8 cellular contexts compared by ENCODE assay signal in genomic region chr17:73155410-73156165, GRCh38. TPM values are rescaled to one million over a fixed set of nuclear protein-coding genes. Genes with fewer than 3 reads are reported as not detected.
DNase-seq lines count a peak whose midpoint lies in the region; ATAC-seq and TF ChIP-seq lines count a peak whose summit lies in the region.

No MANE protein-coding gene starts in this region.

- H3K4me3 Mint-ChIP-seq in Calu3 (ENCODE audit: low read depth, unreplicated experiment), result peak overlapping the region; percentile 32
- peak overlapping the region in 1 of 2 experiments; percentile 60; a peak in 2 of 5 replicates for H3K4me3 Mint-ChIP-seq in H9

- H2BK20ac ChIP-seq in H9 (ENCODE audit: low read depth, low read length, poor library complexity, severe bottlenecking), result no peak overlapping the region

- H3K4me1 Mint-ChIP-seq in Calu3 (ENCODE audit: low read depth, unreplicated experiment) (peaks cover 34% of the 10 kb centered on the region), H9 (peaks cover 26 to 34% of the 10 kb centered on the region in 2 experiments)

- H2BK120ac ChIP-seq in H9 (ENCODE audit: low read depth, low read length, poor library complexity, severe bottlenecking), result no peak overlapping the region

- no peaks in the 10 kb centered on the region for H3K23me2 ChIP-seq in H9 (ENCODE audit: insufficient read length, low read depth, low read length, poor library complexity, severe bottlenecking)

- no peak overlapping the region for H3K56ac ChIP-seq in H9 (ENCODE audit: insufficient read length, low read depth, low read length)

- no peak overlapping the region for H4K91ac ChIP-seq in H9 (ENCODE audit: insufficient read length, low read depth, low read length)

- CTCF ChIA-PET in Calu3 (lab: Charles Lee), result interaction anchor here (1.1 to 2.0 kb wide), 5 partner anchors 9 to 430 kb away, joined by 3 to 23 read pairs (median 6); partner anchors contain the start of gene SSTR2

- no peaks in the 10 kb centered on the region for H3K79me1 ChIP-seq in H9 (ENCODE audit: insufficient read depth, low read depth, low read length, poor library complexity, severe bottlenecking)

- H3K27me3 ChIP-seq in H9 (ENCODE audit: insufficient read depth, low read length) (no peaks in the 10 kb centered on the region), iPS-20b (ENCODE audit: insufficient read depth, low read length) (peaks cover 5% of the 10 kb centered on the region; the same call in 1 of the 2 replicates), brain microvascular endothelial cell (replicated peaks) (no peaks in the 10 kb centered on the region)

- H3K23ac ChIP-seq in H9 (ENCODE audit: insufficient read length, low read depth, low read length), result no peak overlapping the region

- H2BK15ac ChIP-seq in H9 (ENCODE audit: low read depth, low read length), result no peak overlapping the region

- H4K5ac ChIP-seq in H9 (ENCODE audit: insufficient read length, low read depth, low read length), result no peak overlapping the region

- H2AK5ac ChIP-seq in H9 (ENCODE audit: insufficient read length, low read length), result no peak overlapping the region

- no CpG with 5 or more reads among the region's 15 CpGs for WGBS in H9 (ENCODE audit: extremely low coverage, insufficient read length, low lambda C conversion rate)

- no peak overlapping the region for H4K8ac ChIP-seq in H9 (replicated peaks; ENCODE audit: insufficient read length, low read depth, low read length)

- H3K4me1 ChIP-seq in H9 (ENCODE audit: insufficient read depth, low read length), result peaks cover 2% of the 10 kb centered on the region; the same call in 1 of the 2 replicates
- peaks cover 24% of the 10 kb centered on the region; the same call in 1 of the 2 replicates for H3K4me1 ChIP-seq in iPS-20b (ENCODE audit: insufficient read depth, low read length)

- peaks cover 22% of the 10 kb centered on the region for H3K27me3 Mint-ChIP-seq in Calu3 (ENCODE audit: unreplicated experiment)
- H3K27me3 Mint-ChIP-seq in H9 (ENCODE audit: low read depth), result peaks cover 7% of the 10 kb centered on the region

- ATAC-seq in left colon, result no peak
- ATAC-seq in HG03039 (IDR thresholded peaks at IDR 0.05; ENCODE audit: unreplicated experiment), result no peak

- H3K18ac ChIP-seq in H9 (ENCODE audit: insufficient read length, low read depth, low read length), result no peak overlapping the region

- TF ChIP-seq CTCF in Calu3 (IDR thresholded peaks at IDR 0.05; ENCODE audit: unreplicated experiment) (no peak), H9 (conservative IDR thresholded peaks at IDR 0.05) (no peak), brain microvascular endothelial cell (IDR thresholded peaks at IDR 0.05; ENCODE audit: low read depth, low read length, missing control alignments) (no peak)

- H3K36me3 Mint-ChIP-seq in Calu3 (ENCODE audit: insufficient read depth, unreplicated experiment) (peaks cover 4% of the 10 kb centered on the region), H9 (ENCODE audit: insufficient read depth in 1 of 3, low read depth in 3 of 3) (0 out of 7 replicates have a peak, but pooled peaks cover 0 to 1% (median 0%) of the 10 kb centered on the region in 3 experiments)

- no peak overlapping the region for H3K4ac ChIP-seq in H9 (ENCODE audit: low read depth, low read length)

- H3K36me3 ChIP-seq in iPS-20b (ENCODE audit: insufficient read depth, low read depth, low read length) (no peaks in the 10 kb centered on the region), brain microvascular endothelial cell (replicated peaks) (no peaks in the 10 kb centered on the region)

- H2AFZ ChIP-seq in H9 (ENCODE audit: low read length), result no peak overlapping the region

- no peak overlapping the region for H3K27ac Mint-ChIP-seq in Calu3 (ENCODE audit: unreplicated experiment)
- H3K27ac Mint-ChIP-seq in H9, result 0 out of 7 replicates have a peak overlapping the region, but pooled peaks of 1 of the 3 experiments have one; percentile 22

- H3K9me3 ChIP-seq in H9 (ENCODE audit: control insufficient read depth, low read depth, low read length) (no peaks in the 10 kb centered on the region), iPS-20b (ENCODE audit: insufficient read depth, low read depth, low read length) (no peaks in the 10 kb centered on the region)

- H3K4me2 ChIP-seq in H9 (ENCODE audit: insufficient read depth, insufficient read length, low read length), result no peak overlapping the region

- no peak overlapping the region for H3K14ac ChIP-seq in H9 (ENCODE audit: insufficient read depth, low read length)

- H2BK5ac ChIP-seq in H9 (ENCODE audit: insufficient read length, low read length), result no peak overlapping the region

- H3K9me3 Mint-ChIP-seq in Calu3 (ENCODE audit: low read depth, unreplicated experiment) (no peaks in the 10 kb centered on the region), H9 (no peaks in the 10 kb centered on the region)

- H3K27ac ChIP-seq in H9 (ENCODE audit: insufficient read length, low read depth, low read length), result no peak overlapping the region
- no peak overlapping the region for H3K27ac ChIP-seq in iPS-20b (ENCODE audit: low read length)
- no peak overlapping the region for H3K27ac ChIP-seq in brain microvascular endothelial cell

- no TSS peak for BruUV-seq in Calu3 (replicated peaks; lab: Mats Ljungman, UMichigan)

- H3K9ac ChIP-seq in H9 (ENCODE audit: extremely low read depth, insufficient read length, low read length), result no peak overlapping the region
- H3K9ac ChIP-seq in iPS-20b (ENCODE audit: low read depth, low read length), result peak overlapping the region; percentile 8; the same call in 1 of the 2 replicates

- no peak overlapping the region for H3T11ph ChIP-seq in H9 (ENCODE audit: low read length)

- H3K4me3 ChIP-seq in iPS-20b (ENCODE audit: low read length), result no peak overlapping the region
- no peak overlapping the region for H3K4me3 ChIP-seq in brain microvascular endothelial cell (ENCODE audit: low read depth, low read length)

- intact Hi-C loops in Calu3 (cut with micrococcal nuclease; ENCODE audit: unreplicated experiment) (loop anchor here (2.0 to 5.0 kb wide), 2 partner anchors 173 to 429 kb away; no protein-coding TSS in a partner anchor), left colon (cut with DNase I, micrococcal nuclease) (loop anchor here in 1 of 2 donors (5.0 to 10.0 kb wide), 2 partner anchors 168 to 431 kb away; no protein-coding TSS in a partner anchor)

- no peak overlapping the region for H2BK12ac ChIP-seq in H9 (ENCODE audit: insufficient read length, low read depth, low read length)

- no peak for DNase-seq in Calu3
- DNase-seq in H9, result peak; percentile 59
- DNase-seq in NCI-H510A treated with DMSO at 0.1 percent for 48 hours (lab: John Stamatoyannopoulos, UW), result peak; percentile 36
- no peak for DNase-seq in left colon
- DNase-seq in brain microvascular endothelial cell, result no peak
- no peak for DNase-seq in NAMALWA (ENCODE audit: low spot score)

- H4K20me1 ChIP-seq in H9 (ENCODE audit: control insufficient read depth, insufficient read depth, insufficient read length), result no peaks in the 10 kb centered on the region

- no peaks in the 10 kb centered on the region for H3K79me2 ChIP-seq in H9 (ENCODE audit: insufficient read depth, low read length)

- in situ Hi-C loops in brain microvascular endothelial cell (cut with HindIII; ENCODE audit: low pct_ligation_motif_present, low sequenced_read_pairs), result no loop called here

RNA-seq across cellular contexts. Expression of gene SSTR2, which starts 9.2 kb away (rescaled TPM):
- 0.54 and 0.64 TPM in 2 replicates for total RNA-seq in Calu3 (2022)
- 2.0 TPM in 2 replicates for total RNA-seq in H9 (2021)
- total RNA-seq in left colon, result under 1 TPM; 0.58 to 0.75 TPM

RNA-seq across cellular contexts. Expression of gene COG1, which starts 37.3 kb away (rescaled TPM):
- 36.1 and 37.7 TPM in 2 replicates for total RNA-seq in Calu3 (2022)
- total RNA-seq in H9 (2021), result 23.2 and 26.5 TPM in 2 replicates
- total RNA-seq in left colon, result 10 to 100 TPM; 46.4 to 59.6 TPM

Comparison
In these comparisons a context has a peak if more than half of its experiments do, and no peak if none do; other contexts are left out.
1. DNase-seq: peak in H9 (single experiment) and NCI-H510A treated with DMSO at 0.1 percent for 48 hours (single experiment); none in Calu3 (single experiment), left colon (0 of 2), brain microvascular endothelial cell (single experiment) and NAMALWA (single experiment).